ENCODE assay signal across 31 cellular contexts in genomic region chr10:12409613-12410012, GRCh38.
"Had no signal": no experiment of that assay in that cellular context is flagged by ENCODE, and none has a peak within 500 bp of the region (broad histone marks: within the 10 kb centered on the region; RNA-seq: fewer than 3 reads in every experiment).

No MANE protein-coding gene starts in this region.

- H3K36me3 ChIP-seq: ascending aorta, cardiac muscle cell, SJCRH30, WERI-Rb-1 had no signal

- ATAC-seq: activated CD4-positive, alpha-beta T cell treated with anti-CD3 and anti-CD28 coated beads for 36 hours; activated T-helper 17 cell treated with anti-CD3 and anti-CD28 coated beads, Interleukin-2, amount 50 U/mL, for 72 hours; Panc1 had no signal

- H3K27me3 Mint-ChIP-seq: activated CD4-positive, alpha-beta memory T cell treated with anti-CD3 and anti-CD28 coated beads for 36 hours; activated CD4-positive, alpha-beta T cell treated with anti-CD3 and anti-CD28 coated beads for 36 hours; activated CD4-positive, alpha-beta T cell treated with anti-CD3 and anti-CD28 coated beads, Interleukin-2, amount 10 ng/mL, durations not matched to agents 7 days and 5 days; activated naive CD8-positive, alpha-beta T cell treated with anti-CD3 and anti-CD28 coated beads for 36 hours; activated T-helper 17 cell treated with anti-CD3 and anti-CD28 coated beads, Interleukin-2, amount 50 U/mL, for 72 hours; central memory CD8-positive, alpha-beta T cell had no signal

- H3K9me3 ChIP-seq: ascending aorta, SJCRH30 had no signal

- H3K4me3 Mint-ChIP-seq: activated CD4-positive, alpha-beta memory T cell treated with anti-CD3 and anti-CD28 coated beads for 36 hours; activated CD4-positive, alpha-beta T cell treated with anti-CD3 and anti-CD28 coated beads for 36 hours; activated CD4-positive, alpha-beta T cell treated with anti-CD3 and anti-CD28 coated beads, Interleukin-2, amount 10 ng/mL, durations not matched to agents 7 days and 5 days; activated naive CD8-positive, alpha-beta T cell treated with anti-CD3 and anti-CD28 coated beads for 36 hours; activated T-helper 17 cell treated with anti-CD3 and anti-CD28 coated beads, Interleukin-2, amount 50 U/mL, for 72 hours; central memory CD8-positive, alpha-beta T cell had no signal

- H3K4me1 ChIP-seq: ascending aorta, SJCRH30 had no signal

- DNase-seq: activated CD4-positive, alpha-beta memory T cell treated with anti-CD3 and anti-CD28 coated beads for 36 hours; activated CD4-positive, alpha-beta T cell treated with anti-CD3 and anti-CD28 coated beads for 36 hours; activated CD4-positive, alpha-beta T cell treated with anti-CD3 and anti-CD28 coated beads, Interleukin-2, amount 10 ng/mL, durations not matched to agents 7 days and 5 days; activated CD8-positive, alpha-beta memory T cell treated with anti-CD3 and anti-CD28 coated beads, Interleukin-2, amount 50 U/mL, for 4 hours; activated effector memory CD4-positive, alpha-beta T cell treated with anti-CD3 and anti-CD28 coated beads, Interleukin-2, amount 50 U/mL, for 16 hours; activated naive CD4-positive, alpha-beta T cell; activated naive CD4-positive, alpha-beta T cell treated with anti-CD3 and anti-CD28 coated beads, Interleukin-2, amount 50 U/mL, for 16 hours; activated naive CD8-positive, alpha-beta T cell treated with anti-CD3 and anti-CD28 coated beads for 36 hours; activated T-cell treated with anti-CD3 and anti-CD28 coated beads for 4 hours; amygdala; Kasumi-1; NCI-H1105; NCI-H1436; NCI-H1694; NCI-H1930; NCI-H2081 treated with DMSO at 0.1 percent for 48 hours; NCI-H226; NCI-H446 treated with DMSO at 0.1 percent for 48 hours; NCI-H524; NCI-H69; NCI-H82; SHP77; SJCRH30; T1000; WERI-Rb-1 had no signal

- H3K4me3 ChIP-seq: ascending aorta, cardiac muscle cell, SJCRH30, SK-N-MC had no signal

- H3K27me3 ChIP-seq: ascending aorta, cardiac muscle cell, SJCRH30 had no signal

- H3K27ac ChIP-seq: ascending aorta, cardiac muscle cell, SJCRH30, SK-N-MC, WERI-Rb-1 had no signal
